In the genomic region with DNA sequence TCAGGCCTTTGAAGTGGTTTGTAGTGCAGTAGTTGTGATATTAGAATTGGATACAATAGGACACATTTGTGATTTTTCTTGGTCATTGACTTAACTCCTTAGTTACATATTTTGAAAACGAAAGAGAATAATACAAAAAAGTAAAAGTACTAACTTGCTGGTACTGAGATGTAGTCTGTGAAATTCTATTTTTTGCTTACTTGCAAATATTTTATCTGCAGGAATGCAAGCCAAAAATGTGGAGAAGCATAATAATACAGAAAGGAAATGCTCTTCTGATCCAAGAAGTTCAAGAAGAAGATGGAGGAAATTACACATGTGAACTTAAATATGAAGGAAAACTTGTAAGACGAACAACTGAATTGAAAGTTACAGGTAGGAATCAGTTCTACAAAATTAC, we compare ENCODE assay signal across 11 cellular contexts. TPM values are rescaled to one million over a fixed set of nuclear protein-coding genes. Genes with fewer than 3 reads are reported as not detected.
"Had no signal": no experiment of that assay in that cellular context is flagged by ENCODE, and none has a peak within 500 bp of the region (broad histone marks: within the 10 kb centered on the region; RNA-seq: fewer than 3 reads in every experiment).

No MANE protein-coding gene starts in this region.

- H3K9me3 ChIP-seq: HAP-1 had no signal

- H3K4me1 ChIP-seq: HAP-1 had no signal

- H3K4me3 ChIP-seq: GM23248, HAP-1 had no signal

- ATAC-seq: HCT116 had no signal

- H3K36me3 ChIP-seq: HAP-1 had no signal

- H2AFZ ChIP-seq: GM23248 had no signal

- H3K9ac ChIP-seq: GM23248 had no signal

- H3K27ac ChIP-seq: GM23248, HL-60 had no signal

- DNase-seq: GM23248, GOT3, H7, HFFc6, KG1 had no signal

RNA-seq across cellular contexts. Expression of a gene that starts 46.7 kb away (rescaled TPM):
- total RNA-seq: GM23248, H4, H7, HFFc6, HT1080 had no signal
- polyA plus RNA-seq: GM23248, IgD-negative memory B cell had no signal
